In the genomic region with DNA sequence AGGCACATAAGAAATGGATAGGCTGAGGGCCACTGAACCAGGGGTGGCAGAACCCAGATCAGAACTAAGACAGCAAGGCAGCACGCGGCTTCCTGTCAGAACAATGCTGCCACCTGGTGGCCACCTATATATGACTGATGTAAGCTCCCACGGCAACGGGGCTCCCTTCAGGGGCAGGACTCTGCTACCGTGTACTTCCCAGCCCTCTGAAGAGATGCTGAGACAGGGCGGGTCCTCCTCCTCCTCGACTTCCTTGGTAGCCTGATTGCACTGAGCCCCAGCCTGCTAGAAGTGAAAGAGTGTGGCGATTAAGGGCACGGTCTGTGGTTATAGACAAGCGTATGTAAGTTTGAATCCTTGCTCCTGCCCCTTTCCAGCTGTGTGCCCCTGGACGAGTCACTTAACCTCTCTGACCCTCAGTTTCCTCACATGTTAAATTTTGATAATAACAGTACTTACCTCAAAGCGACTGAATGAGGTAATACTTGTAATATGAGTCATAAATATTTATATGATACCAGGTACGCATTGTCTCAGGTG, we compare ENCODE assay signal across 8 cellular contexts. TPM values are rescaled to one million over a fixed set of nuclear protein-coding genes. Genes with fewer than 3 reads are reported as not detected.
DNase-seq lines count a peak whose midpoint lies in the region; ATAC-seq, FAIRE-seq and TF ChIP-seq lines count a peak whose summit lies in the region.

No MANE protein-coding gene starts in this region.

- 0 out of 2 replicates have a peak overlapping the region, but pooled peaks have one; percentile 28 for H2AFZ ChIP-seq in H1 (ENCODE audit: low read length)

- in situ Hi-C loops in Caki2 (cut with HindIII; ENCODE audit: low pct_unique_long_range_greater_than_20kb, low sequenced_read_pairs), result no loop called here

- H3K4me3 ChIP-seq in H1 (ENCODE audit: extremely low read depth in 1 of 4, insufficient read depth in 2 of 4, low read depth in 3 of 4, low read length in 4 of 4) (no peak overlapping the region), mucosa of descending colon (no peak overlapping the region)

- no peak overlapping the region for H2BK12ac ChIP-seq in H1 (ENCODE audit: low read depth, low read length)

- TF ChIP-seq RAD21 in H1 (IDR thresholded peaks at IDR 0.05 in 1 of 2, conservative IDR thresholded peaks at IDR 0.05 in 1 of 2; ENCODE audit: low read depth in 2 of 2, low read length in 2 of 2), result peak; percentile 88 to 90

- peaks cover 0 to 1% of the 10 kb centered on the region in 2 experiments for H4K20me1 ChIP-seq in H1 (replicated peaks in 1 of 2; ENCODE audit: control insufficient read depth in 1 of 2, insufficient read depth in 2 of 2, low read length in 2 of 2)

- TF ChIP-seq EP300 in H1 (IDR thresholded peaks at IDR 0.05; ENCODE audit: borderline replicate concordance in 1 of 2, low read depth in 2 of 2, low read length in 2 of 2), result no peak

- TF ChIP-seq CTCF in H1 (IDR thresholded peaks at IDR 0.05; ENCODE audit: control extremely low read depth in 1 of 3, insufficient read depth in 1 of 3, low read depth in 1 of 3, low read length in 3 of 3), result peak; percentile 85 to 93 (median 88)
- TF ChIP-seq CTCF in mucosa of descending colon (IDR thresholded peaks at IDR 0.05), result peak; percentile 71

- intact Hi-C loops in mucosa of descending colon (cut with DNase I, micrococcal nuclease), result no loop called here

- H3K18ac ChIP-seq in H1 (ENCODE audit: extremely low read depth, low read length), result no peak overlapping the region

- peaks cover 2% of the 10 kb centered on the region for H3K27me3 Mint-ChIP-seq in activated CD8-positive, alpha-beta T cell treated with anti-CD3 and anti-CD28 coated beads, Interleukin-2, amount 10 ng/mL, durations not matched to agents 7 days and 5 days (ENCODE audit: low read depth)

- ATAC-seq in GM21381 (IDR thresholded peaks at IDR 0.05; ENCODE audit: unreplicated experiment), result peak; percentile 92
- ATAC-seq in activated CD8-positive, alpha-beta T cell treated with anti-CD3 and anti-CD28 coated beads, Interleukin-2, amount 10 ng/mL, durations not matched to agents 7 days and 5 days, result peak; percentile 99
- peak; percentile 97 for ATAC-seq in mucosa of descending colon

- no peak overlapping the region for H3K9ac ChIP-seq in H1 (replicated peaks in 1 of 4; ENCODE audit: extremely low read depth in 1 of 4, low read depth in 3 of 4, low read length in 3 of 4)

- H3K4me1 ChIP-seq in H1 (replicated peaks in 1 of 4; ENCODE audit: control insufficient read depth in 3 of 4, insufficient read depth in 4 of 4, low read length in 3 of 4), result peaks cover 0 to 4% (median 1%) of the 10 kb centered on the region in 4 experiments; a peak in 2 of 7 replicates
- no peaks in the 10 kb centered on the region for H3K4me1 ChIP-seq in mucosa of descending colon (ENCODE audit: low read depth)

- peak overlapping the region; percentile 41 for H3K4me3 Mint-ChIP-seq in activated CD8-positive, alpha-beta T cell treated with anti-CD3 and anti-CD28 coated beads, Interleukin-2, amount 10 ng/mL, durations not matched to agents 7 days and 5 days

- H2BK15ac ChIP-seq in H1 (ENCODE audit: low read length), result 0 out of 2 replicates have a peak overlapping the region, but pooled peaks have one; percentile 8

- H3K79me1 ChIP-seq in H1 (ENCODE audit: low read depth, low read length), result no peaks in the 10 kb centered on the region

- H3K23ac ChIP-seq in H1 (ENCODE audit: insufficient read length), result no peak overlapping the region

- WGBS in H1 (ENCODE audit: extremely low coverage in 1 of 2, insufficient coverage in 1 of 2, insufficient read length in 1 of 2, insufficient replicate concordance in 2 of 2, low coverage in 1 of 2, low lambda C conversion rate in 2 of 2, missing lambda C conversion rate in 1 of 2), 2 experiments, result 34% methylated on average over 13 of the region's 13 CpGs; no CpG with 5 or more reads in 1 of the 2 experiments

- H4K5ac ChIP-seq in H1 (ENCODE audit: insufficient read length, low read depth, low read length), result no peak overlapping the region

- H3K4me2 ChIP-seq in H1 (ENCODE audit: insufficient read depth in 1 of 2, low read depth in 2 of 2, low read length in 2 of 2), result no peak overlapping the region

- H3K79me2 ChIP-seq in H1 (ENCODE audit: control insufficient read depth in 1 of 2, insufficient read depth in 2 of 2, low read length in 2 of 2), result no peaks in the 10 kb centered on the region

- no peaks in the 10 kb centered on the region for H3K23me2 ChIP-seq in H1 (ENCODE audit: low read depth, low read length)

- H2BK5ac ChIP-seq in H1 (ENCODE audit: low read depth, low read length), result no peak overlapping the region

- no peak overlapping the region for H3K14ac ChIP-seq in H1 (ENCODE audit: insufficient read length)

- no peak overlapping the region for H4K8ac ChIP-seq in H1 (ENCODE audit: extremely low read depth, insufficient read depth, low read length)

- H3K9me3 Mint-ChIP-seq in activated CD8-positive, alpha-beta T cell treated with anti-CD3 and anti-CD28 coated beads, Interleukin-2, amount 10 ng/mL, durations not matched to agents 7 days and 5 days (ENCODE audit: insufficient read depth), result no peaks in the 10 kb centered on the region

- peak; percentile 75 for FAIRE-seq in H1 (lab: Jason Lieb, UNC)

- CTCF ChIA-PET in activated CD8-positive, alpha-beta T cell treated with anti-CD3 and anti-CD28 coated beads, Interleukin-2, amount 10 ng/mL, durations not matched to agents 7 days and 5 days (lab: Charles Lee), result interaction anchor here (0.6 to 2.7 kb wide), 22 partner anchors 9 to 322 kb away, joined by 3 to 42 read pairs (median 4); a partner anchor contains a TSS
- CTCF ChIA-PET in H1 (lab: Charles Lee; ENCODE audit: partially characterized antibody), result interaction anchor here (0.5 to 14.1 kb wide), 21 partner anchors 9 to 277 kb away, joined by 3 to 245 read pairs (median 4); a partner anchor contains a TSS

- no peak overlapping the region for H3K4ac ChIP-seq in H1 (replicated peaks; ENCODE audit: insufficient read length, low read depth, low read length)

- H3K4me1 Mint-ChIP-seq in activated CD8-positive, alpha-beta T cell treated with anti-CD3 and anti-CD28 coated beads, Interleukin-2, amount 10 ng/mL, durations not matched to agents 7 days and 5 days (ENCODE audit: low read depth), result peaks cover 11% of the 10 kb centered on the region

- no peak overlapping the region for H2BK120ac ChIP-seq in H1 (replicated peaks; ENCODE audit: low read depth, low read length)

- POLR2A ChIA-PET in activated CD8-positive, alpha-beta T cell treated with anti-CD3 and anti-CD28 coated beads, Interleukin-2, amount 10 ng/mL, durations not matched to agents 7 days and 5 days (lab: Charles Lee), result interaction anchor here (1.0 to 1.3 kb wide), 2 partner anchors 13 to 24 kb away, joined by 6 to 8 read pairs; a partner anchor contains a TSS
- POLR2A ChIA-PET in H1 (lab: Charles Lee; ENCODE audit: partially characterized antibody), result interaction anchor here (0.5 to 2.1 kb wide), 8 partner anchors 11 to 46 kb away, joined by 3 to 13 read pairs (median 4); no protein-coding TSS in a partner anchor

- H3K27ac ChIP-seq in H1 (ENCODE audit: low read depth, low read length), result no peak overlapping the region

- peak; percentile 60 for DNase-seq in Caki2 (ENCODE audit: low read depth)
- peak; percentile 64 for DNase-seq in HS-5 (ENCODE audit: low read depth)
- DNase-seq in NOMO-1 (lab: John Stamatoyannopoulos, UW; ENCODE audit: unreplicated experiment in 2 of 2), result peak; percentile 81 to 87
- DNase-seq in activated CD8-positive, alpha-beta T cell treated with anti-CD3 and anti-CD28 coated beads, Interleukin-2, amount 10 ng/mL, durations not matched to agents 7 days and 5 days, result peak; percentile 95
- DNase-seq in H1 (ENCODE audit: low read depth in 1 of 2, low spot score in 2 of 2), result peak; percentile 75 to 97
- peak; percentile 82 to 99 (median 83) for DNase-seq in mucosa of descending colon
- DNase-seq in stimulated activated CD8-positive, alpha-beta memory T cell treated with anti-CD3 and anti-CD28 coated beads, Interleukin-4, amount 100 ng/mL, for 24 hours (ENCODE audit: low read depth), result peak; percentile 84

- H3K36me3 ChIP-seq in H1 (ENCODE audit: control insufficient read depth in 2 of 4, insufficient read depth in 4 of 4, low read length in 3 of 4) (no peaks in the 10 kb centered on the region), mucosa of descending colon (ENCODE audit: low read depth) (no peaks in the 10 kb centered on the region)

- H2BK20ac ChIP-seq in H1 (ENCODE audit: low read length), result no peak overlapping the region

- H3K27ac Mint-ChIP-seq in activated CD8-positive, alpha-beta T cell treated with anti-CD3 and anti-CD28 coated beads, Interleukin-2, amount 10 ng/mL, durations not matched to agents 7 days and 5 days, result peak overlapping the region; percentile 82

- H3K56ac ChIP-seq in H1 (replicated peaks; ENCODE audit: insufficient read length, low read depth, low read length), result no peak overlapping the region

- no peak overlapping the region for H4K91ac ChIP-seq in H1 (replicated peaks; ENCODE audit: insufficient read length, low read length)

- no peaks in the 10 kb centered on the region for H3K27me3 ChIP-seq in H1 (replicated peaks in 1 of 4; ENCODE audit: control insufficient read depth in 3 of 4, extremely low read depth in 1 of 4, insufficient read depth in 3 of 4, low read length in 3 of 4)

- no peaks in the 10 kb centered on the region for H3K36me3 Mint-ChIP-seq in activated CD8-positive, alpha-beta T cell treated with anti-CD3 and anti-CD28 coated beads, Interleukin-2, amount 10 ng/mL, durations not matched to agents 7 days and 5 days (ENCODE audit: low read depth)

- H2AK5ac ChIP-seq in H1 (ENCODE audit: low read depth, low read length), result no peak overlapping the region

- H3K9me3 ChIP-seq in H1 (ENCODE audit: insufficient read depth in 2 of 2, low read depth in 1 of 2, low read length in 1 of 2) (no peaks in the 10 kb centered on the region), mucosa of descending colon (no peaks in the 10 kb centered on the region)

- TF ChIP-seq POLR2A in H1 (IDR thresholded peaks at IDR 0.05; ENCODE audit: control extremely low read depth in 1 of 2, low read depth in 2 of 2, low read length in 2 of 2), result no peak

RNA-seq across cellular contexts. Expression of a gene that starts 13.3 kb away (rescaled TPM):
- 3,085 and 3,454 TPM in 2 replicates for total RNA-seq in Caki2 (2014; rRNA removed; shearing (Covaris generic); ENCODE audit: low replicate concordance)
- 1,000 to 10,000 TPM; 2,046 to 2,123 TPM for total RNA-seq in activated CD8-positive, alpha-beta T cell treated with anti-CD3 and anti-CD28 coated beads, Interleukin-2, amount 10 ng/mL, durations not matched to agents 7 days and 5 days
- total RNA-seq in H1 (2021; fragmentation: NEBNext Ultra II Directional; extraction: Animal tissue kit (Norgen Biotek cat#: 25700)), result 2,548 and 2,599 TPM in 2 replicates
- polyA plus RNA-seq in H1 (2011; rRNA removed), result 5,579 and 6,423 TPM in 2 replicates
- 6,153 TPM for polyA plus RNA-seq in H1 (2011; cell fraction: cytosol; rRNA removed)
- 2,076 TPM for polyA plus RNA-seq in H1 (2011; cell fraction: nucleus; rRNA removed)
- polyA plus RNA-seq in H1 (2012, experiment 1 of 2), result 3,315 to 4,827 TPM (median 4,072 TPM) in 4 replicates
- 7,349 TPM for polyA plus RNA-seq in H1 (2012, experiment 2 of 2)
- 3,849 TPM for polyA plus RNA-seq in H1 (2013, experiment 1 of 2)
- 4,074 TPM for polyA plus RNA-seq in H1 (2013, experiment 2 of 2)
- 913 and 940 TPM in 2 replicates for polyA minus RNA-seq in H1 (2011; rRNA and poly(A)+ RNA removed)
- 455 TPM for polyA minus RNA-seq in H1 (2011; cell fraction: cytosol; rRNA and poly(A)+ RNA removed)
- polyA minus RNA-seq in H1 (2011; cell fraction: nucleus; rRNA and poly(A)+ RNA removed), result 375 TPM
- 1,000 to 10,000 TPM; 1,569 to 1,671 (median 1,618) TPM for total RNA-seq in mucosa of descending colon

RNA-seq across cellular contexts. Expression of a gene that starts 23.5 kb away (rescaled TPM):
- total RNA-seq in Caki2 (2014; rRNA removed; shearing (Covaris generic); ENCODE audit: low replicate concordance), result 29.4 and 30.7 TPM in 2 replicates
- 100 to 1,000 TPM; 395 to 407 TPM for total RNA-seq in activated CD8-positive, alpha-beta T cell treated with anti-CD3 and anti-CD28 coated beads, Interleukin-2, amount 10 ng/mL, durations not matched to agents 7 days and 5 days
- 45.9 and 48.6 TPM in 2 replicates for total RNA-seq in H1 (2021; fragmentation: NEBNext Ultra II Directional; extraction: Animal tissue kit (Norgen Biotek cat#: 25700))
- polyA plus RNA-seq in H1 (2011; rRNA removed), result 61.0 and 61.8 TPM in 2 replicates
- 32.2 TPM for polyA plus RNA-seq in H1 (2011; cell fraction: cytosol; rRNA removed)
- 47.9 TPM for polyA plus RNA-seq in H1 (2011; cell fraction: nucleus; rRNA removed)
- 52.7 to 98.5 TPM (median 93.0 TPM) in 4 replicates for polyA plus RNA-seq in H1 (2012, experiment 1 of 2)
- polyA plus RNA-seq in H1 (2012, experiment 2 of 2), result 84.1 TPM
- polyA plus RNA-seq in H1 (2013, experiment 1 of 2), result 152 TPM
- 192 TPM for polyA plus RNA-seq in H1 (2013, experiment 2 of 2)
- polyA minus RNA-seq in H1 (2011; rRNA and poly(A)+ RNA removed), result 25.9 and 26.9 TPM in 2 replicates
- polyA minus RNA-seq in H1 (2011; cell fraction: cytosol; rRNA and poly(A)+ RNA removed), result 37.9 TPM
- polyA minus RNA-seq in H1 (2011; cell fraction: nucleus; rRNA and poly(A)+ RNA removed), result 26.2 TPM
- total RNA-seq in mucosa of descending colon, result 1,000 to 10,000 TPM in 1 of 3 donors, 100 to 1,000 TPM in 2; 198 to 1,033 (median 284) TPM
